Comparison of ENCODE assay signal across 8 cellular contexts in the genomic region with DNA sequence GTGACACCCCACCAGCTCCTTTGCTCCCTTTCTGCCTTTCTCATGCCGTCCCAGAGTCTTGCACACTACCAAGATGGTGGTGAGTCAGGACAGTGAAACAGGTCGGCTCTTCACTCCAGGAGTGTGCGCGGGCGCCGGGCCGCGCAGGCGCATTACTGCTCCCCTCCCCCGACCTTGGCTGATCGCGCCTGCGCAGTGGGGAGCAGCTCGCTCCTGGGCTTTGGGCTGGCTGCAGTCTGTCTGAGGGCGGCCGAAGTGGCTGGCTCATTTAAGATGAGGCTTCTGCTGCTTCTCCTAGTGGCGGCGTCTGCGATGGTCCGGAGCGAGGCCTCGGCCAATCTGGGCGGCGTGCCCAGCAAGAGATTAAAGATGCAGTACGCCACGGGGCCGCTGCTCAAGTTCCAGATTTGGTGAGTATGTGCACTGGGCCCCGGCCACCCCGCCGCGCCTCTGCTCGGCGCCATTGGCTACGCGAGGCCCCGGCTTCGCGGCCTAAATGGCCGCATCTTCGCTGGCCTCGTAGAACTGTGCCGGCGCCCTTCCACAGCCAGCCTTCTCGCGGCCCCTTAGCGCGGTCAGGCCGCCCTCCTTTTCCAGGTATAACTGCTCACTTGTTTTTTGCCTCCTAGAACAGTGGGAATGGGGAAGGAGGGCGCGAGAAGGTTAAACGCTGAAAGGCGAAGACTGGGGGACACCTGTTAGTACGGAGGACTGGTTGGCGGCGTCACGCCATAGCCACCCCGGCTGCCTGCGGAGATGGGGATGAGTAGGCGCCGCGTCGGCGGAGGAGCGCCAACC. TPM values are rescaled to one million over a fixed set of nuclear protein-coding genes. Genes with fewer than 3 reads are reported as not detected.
DNase-seq lines count a peak whose midpoint lies in the region; ATAC-seq and TF ChIP-seq lines count a peak whose summit lies in the region.

A gene with protein sequence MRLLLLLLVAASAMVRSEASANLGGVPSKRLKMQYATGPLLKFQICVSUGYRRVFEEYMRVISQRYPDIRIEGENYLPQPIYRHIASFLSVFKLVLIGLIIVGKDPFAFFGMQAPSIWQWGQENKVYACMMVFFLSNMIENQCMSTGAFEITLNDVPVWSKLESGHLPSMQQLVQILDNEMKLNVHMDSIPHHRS (plus strand): TSS at position 232 of the 798 bp plus-strand sequence. CDS start 42 bp downstream, at position 274.

- H2BK20ac ChIP-seq in IMR-90 (ENCODE audit: low read depth, low read length): peak within 1 kb of the TSS; percentile 77; the same call in 1 of the 2 replicates

- DNase-seq in DMS 273 treated with DMSO at 0.1 percent for 48 hours (lab: John Stamatoyannopoulos, UW): peak; percentile 97
- peak; percentile 96 for DNase-seq in IMR-90
- DNase-seq in OCI-M1 (lab: John Stamatoyannopoulos, UW): peak; percentile 94
- DNase-seq in activated T-cell treated with anti-CD3 and anti-CD28 coated beads for 24 hours (ENCODE audit: low read depth): peak; percentile 92
- peak; percentile 96 for DNase-seq in epithelial cell of esophagus (ENCODE audit: low read depth)
- peak; percentile 93 to 97 (median 95) for DNase-seq in mucosa of descending colon
- peak; percentile 88 for DNase-seq in stimulated activated CD8-positive, alpha-beta memory T cell treated with anti-CD3 and anti-CD28 coated beads, Interleukin-4, amount 100 ng/mL, for 24 hours (ENCODE audit: low read depth)

- H4K8ac ChIP-seq in IMR-90 (ENCODE audit: low read depth in 2 of 2, low read length in 2 of 2): peak within 1 kb of the TSS; percentile 55 to 100

- POLR2A ChIA-PET in IMR-90 (lab: Charles Lee; ENCODE audit: unreplicated experiment): interaction anchor here (1.0 kb wide), 1 partner anchor 58 kb away, joined by 3 read pairs; no protein-coding TSS in a partner anchor

- H3K79me1 ChIP-seq in IMR-90 (ENCODE audit: low read depth in 1 of 2, low read length in 2 of 2): peaks cover 10 to 55% of the 10 kb centered on the region in 2 experiments

- no TSS peak for BruUV-seq in IMR-90 (replicated peaks; lab: Mats Ljungman, UMichigan)

- peak within 1 kb of the TSS; percentile 99 for H2AFZ ChIP-seq in IMR-90 (replicated peaks; ENCODE audit: low read length, poor library complexity)

- H2AK9ac ChIP-seq in IMR-90 (replicated peaks; ENCODE audit: low read depth, low read length, poor library complexity): peak within 1 kb of the TSS; percentile 98

- H3K9me3 ChIP-seq in IMR-90 (ENCODE audit: control insufficient read depth, insufficient read depth, low read length) (no peaks in the 10 kb centered on the region), mucosa of descending colon (no peaks in the 10 kb centered on the region)

- peak within 1 kb of the TSS; percentile 100 for H3K23ac ChIP-seq in IMR-90 (ENCODE audit: low read depth, low read length)

- CTCF ChIA-PET in IMR-90 (lab: Yijun Ruan, JAX): no interaction called here

- dilution Hi-C loops in IMR-90 (cut with HindIII; ENCODE audit: low sequenced_read_pairs, unreplicated experiment): no loop called here

- H3K18ac ChIP-seq in IMR-90 (ENCODE audit: low read depth, low read length): peak within 1 kb of the TSS; percentile 76

- peak within 1 kb of the TSS; percentile 79 for H3K56ac ChIP-seq in IMR-90 (ENCODE audit: extremely low read depth, insufficient read depth, low read length)

- WGBS in IMR-90 (ENCODE audit: extremely low coverage in 2 of 2, insufficient read length in 1 of 2), 2 experiments: 0% methylated on average over 12 of the region's 64 CpGs; no CpG with 5 or more reads in 1 of the 2 experiments

- peak within 1 kb of the TSS; percentile 87 for H3K4me2 ChIP-seq in IMR-90 (ENCODE audit: low read depth, low read length)

- H2BK5ac ChIP-seq in IMR-90 (ENCODE audit: low read depth, low read length, poor library complexity, severe bottlenecking): peak within 1 kb of the TSS; percentile 98

- in situ Hi-C loops in IMR-90 (cut with MboI; ENCODE audit: low sequenced_read_pairs): no loop called here

- 0 out of 2 replicates have a peak, but pooled peaks have one; percentile 24 for TF ChIP-seq RAD21 in IMR-90 (IDR thresholded peaks at IDR 0.05; ENCODE audit: low read length)

- H3K14ac ChIP-seq in IMR-90 (replicated peaks; ENCODE audit: low read depth, low read length): peak within 1 kb of the TSS; percentile 100

- H2AK5ac ChIP-seq in IMR-90 (ENCODE audit: low read depth, low read length): peak within 1 kb of the TSS; percentile 93

- peak within 1 kb of the TSS; percentile 87 for H3K27ac ChIP-seq in IMR-90 (ENCODE audit: insufficient read depth, low read length)

- peak within 1 kb of the TSS; percentile 100 for H3K4ac ChIP-seq in IMR-90 (ENCODE audit: low read depth, low read length)

- peak within 1 kb of the TSS; percentile 56 for H3K4me3 ChIP-seq in IMR-90 (ENCODE audit: insufficient read depth, low read depth, low read length)
- peak within 1 kb of the TSS; percentile 94 for H3K4me3 ChIP-seq in epithelial cell of esophagus (ENCODE audit: low read length)
- H3K4me3 ChIP-seq in mucosa of descending colon: peak within 1 kb of the TSS; percentile 56

- peak within 1 kb of the TSS; percentile 68 for H4K5ac ChIP-seq in IMR-90 (ENCODE audit: low read depth, low read length)

- intact Hi-C loops in IMR-90 (cut with micrococcal nuclease): loop anchor here (5.0 kb wide), 2 partner anchors 99 to 159 kb away; a partner anchor contains a TSS
- intact Hi-C loops in mucosa of descending colon (cut with DNase I, micrococcal nuclease): no loop called here

- peak within 1 kb of the TSS; percentile 97 for H2BK120ac ChIP-seq in IMR-90 (ENCODE audit: low read depth, low read length)

- TF ChIP-seq POLR2A in IMR-90 (IDR thresholded peaks at IDR 0.05; ENCODE audit: low read depth, low read length): peak; percentile 97

- peak within 1 kb of the TSS; percentile 79 for H3K9ac ChIP-seq in IMR-90 (ENCODE audit: low read depth, low read length)

- H3K9me1 ChIP-seq in IMR-90 (ENCODE audit: insufficient read depth, low read length): peaks cover 3% of the 10 kb centered on the region; the same call in 1 of the 2 replicates

- TF ChIP-seq CTCF in IMR-90 (conservative IDR thresholded peaks at IDR 0.05; ENCODE audit: low read depth, low read length) (peak; percentile 33; the same call in 1 of the 2 replicates), epithelial cell of esophagus (IDR thresholded peaks at IDR 0.05; ENCODE audit: insufficient read depth, low read depth, low read length, missing control alignments) (no peak), mucosa of descending colon (IDR thresholded peaks at IDR 0.05) (no peak)

- peak within 1 kb of the TSS; percentile 75 for H2BK15ac ChIP-seq in IMR-90 (ENCODE audit: low read depth, low read length)

- H4K20me1 ChIP-seq in IMR-90 (ENCODE audit: insufficient read depth, low read length): peaks cover 30% of the 10 kb centered on the region

- H3K36me3 ChIP-seq in IMR-90 (ENCODE audit: control insufficient read depth, insufficient read depth, low read length) (peaks cover 4% of the 10 kb centered on the region), mucosa of descending colon (ENCODE audit: low read depth) (no peaks in the 10 kb centered on the region)

- ATAC-seq in GM21526 (IDR thresholded peaks at IDR 0.05; ENCODE audit: low FRiP score, unreplicated experiment): peak; percentile 57
- ATAC-seq in IMR-90 (ENCODE audit: low read depth): peak; percentile 87
- ATAC-seq in mucosa of descending colon: peak; percentile 96

- no peaks in the 10 kb centered on the region; the same call in 1 of the 2 replicates for H3K4me1 ChIP-seq in IMR-90 (ENCODE audit: control insufficient read depth, insufficient read depth, low read length)
- peaks cover 22% of the 10 kb centered on the region for H3K4me1 ChIP-seq in mucosa of descending colon (ENCODE audit: low read depth)

- H3K27me3 ChIP-seq in IMR-90 (ENCODE audit: control insufficient read depth, insufficient read depth, low read length): no peaks in the 10 kb centered on the region

- peak within 1 kb of the TSS; percentile 91 for H4K91ac ChIP-seq in IMR-90 (ENCODE audit: insufficient read depth, low read depth, low read length)

TF ChIP-seq in IMR-90, 13 proteins besides CTCF, POLR2A, EP300 and RAD21:
- no peak for TF ChIP-seq RCOR1 (IDR thresholded peaks at IDR 0.05; ENCODE audit: insufficient replicate concordance, low read length)
- TF ChIP-seq CEBPB (IDR thresholded peaks at IDR 0.05; ENCODE audit: low read depth, low read length): peak; percentile 69
- TF ChIP-seq MAFK (IDR thresholded peaks at IDR 0.05; ENCODE audit: low read depth, low read length): no peak
- 0 out of 2 replicates have a peak, but pooled peaks have one; percentile 19 for TF ChIP-seq MXI1 (IDR thresholded peaks at IDR 0.05; ENCODE audit: borderline replicate concordance, low read depth, low read length)
- TF ChIP-seq MAZ (IDR thresholded peaks at IDR 0.05; ENCODE audit: borderline replicate concordance, low read depth, low read length): 0 out of 2 replicates have a peak, but pooled peaks have one; percentile 20
- TF ChIP-seq SMC3 (IDR thresholded peaks at IDR 0.05; ENCODE audit: low read depth, low read length): no peak
- no peak for TF ChIP-seq RFX5 (IDR thresholded peaks at IDR 0.05; ENCODE audit: low read depth, low read length)
- TF ChIP-seq NFE2L2 (IDR thresholded peaks at IDR 0.05; ENCODE audit: low read depth, low read length): no peak
- 0 out of 2 replicates have a peak, but pooled peaks have one; percentile 16 for TF ChIP-seq BHLHE40 (IDR thresholded peaks at IDR 0.05; ENCODE audit: low read depth, low read length)
- peak; percentile 100 for TF ChIP-seq CHD1 (IDR thresholded peaks at IDR 0.05; ENCODE audit: low read depth, low read length)
- peak; percentile 51; the same call in 1 of the 2 replicates for TF ChIP-seq FOS (IDR thresholded peaks at IDR 0.05; ENCODE audit: low read depth, low read length)
- TF ChIP-seq, protein P1, sequence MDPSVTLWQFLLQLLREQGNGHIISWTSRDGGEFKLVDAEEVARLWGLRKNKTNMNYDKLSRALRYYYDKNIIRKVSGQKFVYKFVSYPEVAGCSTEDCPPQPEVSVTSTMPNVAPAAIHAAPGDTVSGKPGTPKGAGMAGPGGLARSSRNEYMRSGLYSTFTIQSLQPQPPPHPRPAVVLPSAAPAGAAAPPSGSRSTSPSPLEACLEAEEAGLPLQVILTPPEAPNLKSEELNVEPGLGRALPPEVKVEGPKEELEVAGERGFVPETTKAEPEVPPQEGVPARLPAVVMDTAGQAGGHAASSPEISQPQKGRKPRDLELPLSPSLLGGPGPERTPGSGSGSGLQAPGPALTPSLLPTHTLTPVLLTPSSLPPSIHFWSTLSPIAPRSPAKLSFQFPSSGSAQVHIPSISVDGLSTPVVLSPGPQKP (IDR thresholded peaks at IDR 0.05; ENCODE audit: borderline replicate concordance, low read depth, low read length): no peak

RNA-seq across cellular contexts. Expression of the gene that starts here (rescaled TPM):
- total RNA-seq in IMR-90 (2012; rRNA removed) (399 and 415 TPM in 2 replicates), mucosa of descending colon (10 to 100 TPM; 80.7 to 90.2 (median 84.6) TPM)
- 344 and 365 TPM in 2 replicates for polyA plus RNA-seq in IMR-90 (2012; rRNA removed)
- 120 and 131 TPM in 2 replicates for polyA plus RNA-seq in IMR-90 (2012; cell fraction: cytosol; rRNA removed)
- polyA plus RNA-seq in IMR-90 (2012; cell fraction: nucleus; rRNA removed; ENCODE audit: low replicate concordance): 25.9 and 145 TPM in 2 replicates

Comparison
In these comparisons a context has a peak if more than half of its experiments do, and no peak if none do; other contexts are left out.
1. Peak in every context shown above with its lines: DNase-seq, ATAC-seq, H3K4me3 ChIP-seq and H3K27ac ChIP-seq.